Comparison of ENCODE assay signal across 9 cellular contexts in genomic region chr1:210293191-210293607, GRCh38. TPM values are rescaled to one million over a fixed set of nuclear protein-coding genes. Genes with fewer than 3 reads are reported as not detected.
DNase-seq lines count a peak whose midpoint lies in the region; ATAC-seq, FAIRE-seq and TF ChIP-seq lines count a peak whose summit lies in the region.
"Had no signal": no experiment of that assay in that cellular context is flagged by ENCODE, and none has a peak within 500 bp of the region (broad histone marks: within the 10 kb centered on the region; RNA-seq: fewer than 3 reads in every experiment).

No MANE protein-coding gene starts in this region.

- no peak overlapping the region for H3K4me3 ChIP-seq in astrocyte of the spinal cord (ENCODE audit: low read depth, low read length)
- no peak overlapping the region for H3K4me3 ChIP-seq in keratinocyte (ENCODE audit: control insufficient read depth in 2 of 3, extremely low read depth in 1 of 3, insufficient read depth in 2 of 3, low read depth in 1 of 3, low read length in 3 of 3)
- peak overlapping the region; percentile 50 for H3K4me3 ChIP-seq in smooth muscle cell

- H3K27ac ChIP-seq in keratinocyte (ENCODE audit: control insufficient read depth, insufficient read depth, low read length) (no peak overlapping the region), smooth muscle cell (ENCODE audit: low read depth) (no peak overlapping the region)

- peaks cover 21% of the 10 kb centered on the region for H3F3A ChIP-seq in smooth muscle cell (ENCODE audit: low read depth)

- WGBS in smooth muscle cell (ENCODE audit: low lambda C conversion rate), result 55% methylated on average over 7 of the region's 7 CpGs

- H3K27me3 Mint-ChIP-seq in stimulated activated naive CD8-positive, alpha-beta T cell treated with anti-CD3 and anti-CD28 coated beads, Interleukin-15, amount 100 ng/mL, for 72 hours, result peaks cover 81% of the 10 kb centered on the region

- H3K4me2 ChIP-seq in keratinocyte (ENCODE audit: control insufficient read depth, extremely low read depth, insufficient read depth, low read depth, low read length) (peak overlapping the region; percentile 88), smooth muscle cell (peak overlapping the region; percentile 88)

- in situ Hi-C loops in astrocyte of the spinal cord (cut with HindIII; ENCODE audit: low sequenced_read_pairs), result no loop called here

- FAIRE-seq in keratinocyte (lab: Jason Lieb, UNC), result no peak

- H3K4me1 ChIP-seq in keratinocyte (ENCODE audit: control insufficient read depth, extremely low read depth, insufficient read depth, low read length), result peaks cover 15% of the 10 kb centered on the region
- H3K4me1 ChIP-seq in smooth muscle cell (ENCODE audit: low read depth), result peaks cover 35% of the 10 kb centered on the region

- peak overlapping the region in 1 of 2 donors; percentile 59 for H3K4me3 Mint-ChIP-seq in stimulated activated naive CD8-positive, alpha-beta T cell treated with anti-CD3 and anti-CD28 coated beads, Interleukin-15, amount 100 ng/mL, for 72 hours

- H3K9me1 ChIP-seq in keratinocyte (ENCODE audit: control insufficient read depth, extremely low read depth, insufficient read depth, low read length), result no peaks in the 10 kb centered on the region

- no peak for ATAC-seq in stimulated activated naive CD8-positive, alpha-beta T cell treated with anti-CD3 and anti-CD28 coated beads, Interleukin-15, amount 100 ng/mL, for 72 hours
- ATAC-seq in HG03520 (IDR thresholded peaks at IDR 0.05; ENCODE audit: unreplicated experiment), result no peak

- H3K9me3 Mint-ChIP-seq in stimulated activated naive CD8-positive, alpha-beta T cell treated with anti-CD3 and anti-CD28 coated beads, Interleukin-15, amount 100 ng/mL, for 72 hours, result no peaks in the 10 kb centered on the region

- no peak overlapping the region for H3K27ac Mint-ChIP-seq in stimulated activated naive CD8-positive, alpha-beta T cell treated with anti-CD3 and anti-CD28 coated beads, Interleukin-15, amount 100 ng/mL, for 72 hours

- H3K9ac ChIP-seq in keratinocyte (ENCODE audit: control insufficient read depth, extremely low read depth, insufficient read depth, low read length) (peak overlapping the region; percentile 28), smooth muscle cell (ENCODE audit: low read depth) (no peak overlapping the region)

- H3K9me3 ChIP-seq in keratinocyte (ENCODE audit: control insufficient read depth, low read depth, low read length), result no peaks in the 10 kb centered on the region
- H3K9me3 ChIP-seq in smooth muscle cell (replicated peaks; ENCODE audit: low read depth), result no peaks in the 10 kb centered on the region

- no peaks in the 10 kb centered on the region for H3K36me3 ChIP-seq in keratinocyte (ENCODE audit: control insufficient read depth in 2 of 2, extremely low read depth in 1 of 2, insufficient read depth in 2 of 2, low read length in 2 of 2)
- H3K36me3 ChIP-seq in smooth muscle cell (ENCODE audit: low read depth), result no peaks in the 10 kb centered on the region

- no peaks in the 10 kb centered on the region for H3K79me2 ChIP-seq in keratinocyte (ENCODE audit: control insufficient read depth, insufficient read depth, low read length)
- no peaks in the 10 kb centered on the region for H3K79me2 ChIP-seq in smooth muscle cell (ENCODE audit: low read depth)

- DNase-seq in GM04504 (ENCODE audit: low read depth) (peak; percentile 90), astrocyte of the spinal cord (ENCODE audit: low read depth, low spot score) (peak; percentile 88), keratinocyte (ENCODE audit: low read depth, low spot score) (no peak), smooth muscle cell (lab: John Stamatoyannopoulos, UW; ENCODE audit: unreplicated experiment) (no peak)
- no peak for DNase-seq in stimulated activated naive CD8-positive, alpha-beta T cell treated with anti-CD3 and anti-CD28 coated beads, Interleukin-15, amount 100 ng/mL, for 72 hours
- no peak for DNase-seq in activated T-cell treated with anti-CD3 and anti-CD28 coated beads, Interleukin-2, amount 50 U/mL, for 1 hour
- DNase-seq in stimulated activated naive CD4-positive, alpha-beta T cell treated with Interleukin-2 at 50 U/mL for 16 hours (lab: John Stamatoyannopoulos, UW), result no peak
- DNase-seq: NCI-H524 treated with DMSO at 0.1 percent for 48 hours had no signal

- H4K20me1 ChIP-seq in keratinocyte (ENCODE audit: control insufficient read depth, extremely low read depth, insufficient read depth, low read length), result no peaks in the 10 kb centered on the region
- H4K20me1 ChIP-seq in smooth muscle cell (ENCODE audit: low read depth), result no peaks in the 10 kb centered on the region

- peaks cover 18% of the 10 kb centered on the region for H3K27me3 ChIP-seq in keratinocyte (ENCODE audit: control insufficient read depth, extremely low read depth, insufficient read depth, low read length)
- no peaks in the 10 kb centered on the region for H3K27me3 ChIP-seq in smooth muscle cell (ENCODE audit: low read depth)

- dilution Hi-C loops in keratinocyte (cut with MboI; ENCODE audit: extremely low pct_ligation_motif_present, low sequenced_read_pairs), result no loop called here

- peaks cover 12% of the 10 kb centered on the region for H3K4me1 Mint-ChIP-seq in stimulated activated naive CD8-positive, alpha-beta T cell treated with anti-CD3 and anti-CD28 coated beads, Interleukin-15, amount 100 ng/mL, for 72 hours

- no peak for TF ChIP-seq CTCF in astrocyte of the spinal cord (IDR thresholded peaks at IDR 0.05; ENCODE audit: low read depth, low read length)
- TF ChIP-seq CTCF in keratinocyte (optimal IDR thresholded peaks at IDR 0.05 in 1 of 3, IDR thresholded peaks at IDR 0.05 in 1 of 3, conservative IDR thresholded peaks at IDR 0.05 in 1 of 3; ENCODE audit: extremely low read depth in 1 of 3, insufficient read depth in 2 of 3, low read length in 3 of 3), result no peak
- no peak for TF ChIP-seq CTCF in smooth muscle cell (IDR thresholded peaks at IDR 0.05; ENCODE audit: borderline replicate concordance, insufficient read depth, poor library complexity, severe bottlenecking)

- H2AFZ ChIP-seq in keratinocyte (ENCODE audit: control insufficient read depth, low read length), result no peak overlapping the region
- H2AFZ ChIP-seq in smooth muscle cell (ENCODE audit: low read depth), result peak overlapping the region; percentile 77

RNA-seq across cellular contexts. Expression of gene HHAT, which starts 35.5 kb away (rescaled TPM):
- polyA plus RNA-seq in keratinocyte (3.4 to 4.7 TPM (median 3.8 TPM) in 3 replicates), smooth muscle cell (4.6 and 8.8 TPM in 2 replicates)
- 0.70 TPM for polyA plus RNA-seq in keratinocyte (2011; ENCODE audit: low read depth)
- polyA plus RNA-seq in keratinocyte (2011; cell fraction: cytosol; rRNA removed), result 4.3 and 4.6 TPM in 2 replicates
- polyA plus RNA-seq in keratinocyte (2011; cell fraction: nucleus; rRNA removed), result 6.8 and 7.2 TPM in 2 replicates
- polyA plus RNA-seq in keratinocyte (2012; ENCODE audit: low replicate concordance), result 1.4 and 4.8 TPM in 2 replicates
- polyA minus RNA-seq in keratinocyte, result 5.4 to 9.4 TPM (median 6.2 TPM) in 3 replicates
- polyA minus RNA-seq in keratinocyte (2011; cell fraction: cytosol; rRNA and poly(A)+ RNA removed), result 3.3 TPM
- 9.6 and 12.3 TPM in 2 replicates for polyA minus RNA-seq in keratinocyte (2011; cell fraction: nucleus; rRNA and poly(A)+ RNA removed)
- 9.8 and 11.4 TPM in 2 replicates for total RNA-seq in smooth muscle cell

Comparison
In these comparisons a context has a peak if more than half of its experiments do, and no peak if none do; other contexts are left out.
1. DNase-seq: peak in GM04504 (single experiment) and astrocyte of the spinal cord (single experiment); none in keratinocyte (single experiment), smooth muscle cell (single experiment), stimulated activated naive CD8-positive, alpha-beta T cell treated with anti-CD3 and anti-CD28 coated beads, Interleukin-15, amount 100 ng/mL, for 72 hours (0 of 2), activated T-cell treated with anti-CD3 and anti-CD28 coated beads, Interleukin-2, amount 50 U/mL, for 1 hour (single experiment) and stimulated activated naive CD4-positive, alpha-beta T cell treated with Interleukin-2 at 50 U/mL for 16 hours (single experiment).